In the genomic region with DNA sequence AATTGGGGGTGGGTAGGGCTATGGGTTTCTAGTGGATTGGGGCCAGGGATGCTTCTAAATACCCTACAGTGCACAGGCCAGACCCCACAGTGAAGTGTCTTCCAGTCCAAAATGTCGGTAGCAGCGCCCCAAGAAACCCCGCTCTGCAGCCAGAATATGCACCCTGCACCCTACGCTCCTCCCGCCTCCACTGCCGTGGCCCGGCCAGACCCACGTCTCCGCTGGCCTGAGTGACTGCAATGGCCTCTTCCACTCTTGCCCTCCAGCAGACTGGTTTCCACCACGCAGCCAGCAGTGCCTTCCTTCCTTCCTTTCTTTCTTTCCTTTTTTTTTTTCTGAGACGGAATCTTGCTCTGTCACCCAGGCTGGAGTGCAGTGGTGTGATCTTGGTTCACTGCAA, we compare ENCODE assay signal across 19 cellular contexts.
DNase-seq lines count a peak whose midpoint lies in the region; ATAC-seq, FAIRE-seq and TF ChIP-seq lines count a peak whose summit lies in the region.
"Had no signal": no experiment of that assay in that cellular context is flagged by ENCODE, and none has a peak within 500 bp of the region (broad histone marks: within the 10 kb centered on the region; RNA-seq: fewer than 3 reads in every experiment).

No MANE protein-coding gene starts in this region.

- H2BK15ac ChIP-seq in IMR-90 (ENCODE audit: low read depth, low read length), result no peak overlapping the region

- H2AFZ ChIP-seq in HepG2 (ENCODE audit: low read length), result no peak overlapping the region
- no peak overlapping the region for H2AFZ ChIP-seq in IMR-90 (replicated peaks; ENCODE audit: low read length, poor library complexity)

- BruUV-seq in HepG2 (replicated peaks; lab: Mats Ljungman, UMichigan) (no TSS peak), IMR-90 (replicated peaks; lab: Mats Ljungman, UMichigan) (no TSS peak)

- H3K36me3 ChIP-seq in HepG2 (replicated peaks in 1 of 2; ENCODE audit: control insufficient read depth in 1 of 2, insufficient read depth in 2 of 2, low read length in 2 of 2) (no peaks in the 10 kb centered on the region), right lobe of liver (no peaks in the 10 kb centered on the region), IMR-90 (ENCODE audit: control insufficient read depth, insufficient read depth, low read length) (no peaks in the 10 kb centered on the region), gastrocnemius medialis (no peaks in the 10 kb centered on the region)
- H3K36me3 ChIP-seq: Peyer's patch had no signal

- 0 out of 2 replicates have a peak overlapping the region, but pooled peaks have one; percentile 9 for H2AK5ac ChIP-seq in IMR-90 (ENCODE audit: low read depth, low read length)

- no peak overlapping the region for H3K23ac ChIP-seq in IMR-90 (ENCODE audit: low read depth, low read length)

- H3K56ac ChIP-seq in IMR-90 (ENCODE audit: extremely low read depth, insufficient read depth, low read length), result no peak overlapping the region

- H4K91ac ChIP-seq in IMR-90 (ENCODE audit: insufficient read depth, low read depth, low read length), result no peak overlapping the region

- peaks cover 16 to 72% of the 10 kb centered on the region in 2 experiments for H3K27me3 ChIP-seq in HepG2 (ENCODE audit: control insufficient read depth in 1 of 2, insufficient read depth in 2 of 2, low read length in 2 of 2)
- H3K27me3 ChIP-seq in right lobe of liver, result no peaks in the 10 kb centered on the region
- H3K27me3 ChIP-seq in IMR-90 (ENCODE audit: control insufficient read depth, insufficient read depth, low read length), result peaks cover under 1% of the 10 kb centered on the region; the same call in 1 of the 2 replicates
- no peaks in the 10 kb centered on the region for H3K27me3 ChIP-seq in gastrocnemius medialis
- H3K27me3 ChIP-seq: Peyer's patch had no signal

- H2BK20ac ChIP-seq in IMR-90 (ENCODE audit: low read depth, low read length), result no peak overlapping the region

- H3K14ac ChIP-seq in IMR-90 (replicated peaks; ENCODE audit: low read depth, low read length), result no peak overlapping the region

- no peak overlapping the region for H2BK120ac ChIP-seq in IMR-90 (ENCODE audit: low read depth, low read length)

- in situ Hi-C loops in HepG2 (cut with HindIII; ENCODE audit: extremely low pct_ligation_motif_present, low pct_unique_long_range_greater_than_20kb), result no loop called here
- in situ Hi-C loops in IMR-90 (cut with MboI; ENCODE audit: low sequenced_read_pairs), result no loop called here
- in situ Hi-C loops in gastrocnemius medialis (cut with MboI; ENCODE audit: low sequenced_read_pairs in 4 of 4), result no loop called here

- H3K4me2 ChIP-seq in HepG2 (ENCODE audit: low read depth, low read length) (no peak overlapping the region), IMR-90 (ENCODE audit: low read depth, low read length) (no peak overlapping the region)

- H3K79me2 ChIP-seq in HepG2 (ENCODE audit: insufficient read depth, low read length), result no peaks in the 10 kb centered on the region

- no peak overlapping the region for H3K18ac ChIP-seq in IMR-90 (ENCODE audit: low read depth, low read length)

- CTCF ChIA-PET in HepG2 (lab: Yijun Ruan, JAX; ENCODE audit: low intra/inter-chr PET ratio, low total read pairs) (no interaction called here), IMR-90 (lab: Yijun Ruan, JAX) (no interaction called here)

- peak overlapping the region; percentile 94 for H3K27ac Mint-ChIP-seq in activated T-helper 17 cell treated with anti-CD3 and anti-CD28 coated beads, Interleukin-2, amount 50 U/mL, for 72 hours
- no peak overlapping the region for H3K27ac Mint-ChIP-seq in stimulated activated effector memory CD8-positive, alpha-beta T cell treated with anti-CD3 and anti-CD28 coated beads, Interleukin-12 subunit alpha, Interleukin-12 subunit beta, amount 100 ng/mL, for 72 hours

- intact Hi-C loops in HepG2 (cut with micrococcal nuclease; ENCODE audit: unreplicated experiment), result no loop called here
- intact Hi-C loops in right lobe of liver (cut with DNase I), result no loop called here
- intact Hi-C loops in IMR-90 (cut with micrococcal nuclease), result no loop called here
- intact Hi-C loops in gastrocnemius medialis (cut with DNase I; ENCODE audit: low total_unique reads), result no loop called here

- ATAC-seq in HepG2 (no peak), right lobe of liver (no peak), IMR-90 (ENCODE audit: low read depth) (no peak), gastrocnemius medialis (no peak), GM18870 (IDR thresholded peaks at IDR 0.05; ENCODE audit: unreplicated experiment) (no peak)
- no peak for ATAC-seq in activated T-helper 17 cell treated with anti-CD3 and anti-CD28 coated beads, Interleukin-2, amount 50 U/mL, for 72 hours (replicated peaks)
- no peak for ATAC-seq in stimulated activated effector memory CD8-positive, alpha-beta T cell treated with anti-CD3 and anti-CD28 coated beads, Interleukin-12 subunit alpha, Interleukin-12 subunit beta, amount 100 ng/mL, for 72 hours

- no peak overlapping the region for H4K8ac ChIP-seq in IMR-90 (ENCODE audit: low read depth in 2 of 2, low read length in 2 of 2)

- H3K4me3 Mint-ChIP-seq in activated T-helper 17 cell treated with anti-CD3 and anti-CD28 coated beads, Interleukin-2, amount 50 U/mL, for 72 hours, result peak overlapping the region; percentile 83
- H3K4me3 Mint-ChIP-seq in stimulated activated effector memory CD8-positive, alpha-beta T cell treated with anti-CD3 and anti-CD28 coated beads, Interleukin-12 subunit alpha, Interleukin-12 subunit beta, amount 100 ng/mL, for 72 hours, result peak overlapping the region; percentile 84
- H3K4me3 Mint-ChIP-seq: CD8-positive, alpha-beta T cell had no signal

- H3K4me3 ChIP-seq in HepG2 (replicated peaks in 1 of 3; ENCODE audit: insufficient read depth in 1 of 3, low read depth in 2 of 3, low read length in 3 of 3), result no peak overlapping the region
- H3K4me3 ChIP-seq in right lobe of liver, result no peak overlapping the region
- no peak overlapping the region for H3K4me3 ChIP-seq in IMR-90 (ENCODE audit: insufficient read depth, low read depth, low read length)
- no peak overlapping the region for H3K4me3 ChIP-seq in gastrocnemius medialis
- H3K4me3 ChIP-seq: Peyer's patch had no signal

- no peaks in the 10 kb centered on the region for H3K27me3 Mint-ChIP-seq in activated T-helper 17 cell treated with anti-CD3 and anti-CD28 coated beads, Interleukin-2, amount 50 U/mL, for 72 hours

- no peaks in the 10 kb centered on the region for H4K20me1 ChIP-seq in HepG2 (ENCODE audit: insufficient read depth, low read length)
- H4K20me1 ChIP-seq in IMR-90 (ENCODE audit: insufficient read depth, low read length), result no peaks in the 10 kb centered on the region

- H3K4me1 Mint-ChIP-seq in activated T-helper 17 cell treated with anti-CD3 and anti-CD28 coated beads, Interleukin-2, amount 50 U/mL, for 72 hours, result peaks cover 46% of the 10 kb centered on the region
- peaks cover 77% of the 10 kb centered on the region for H3K4me1 Mint-ChIP-seq in stimulated activated effector memory CD8-positive, alpha-beta T cell treated with anti-CD3 and anti-CD28 coated beads, Interleukin-12 subunit alpha, Interleukin-12 subunit beta, amount 100 ng/mL, for 72 hours

- no peak for FAIRE-seq in HepG2 (lab: Jason Lieb, UNC)
- FAIRE-seq: G401.6 had no signal

- no peak overlapping the region for H4K5ac ChIP-seq in IMR-90 (ENCODE audit: low read depth, low read length)

- POLR2A ChIA-PET in HepG2 (lab: Yijun Ruan, JAX) (interaction anchor here (1.1 kb wide), 1 partner anchor 17 kb away, joined by 4 read pairs; no protein-coding TSS in a partner anchor), IMR-90 (lab: Charles Lee; ENCODE audit: unreplicated experiment) (no interaction called here)

- TF ChIP-seq RAD21 in HepG2 (CRISPR knock-in tag; IDR thresholded peaks at IDR 0.05), result no peak
- TF ChIP-seq RAD21 in IMR-90 (IDR thresholded peaks at IDR 0.05; ENCODE audit: low read length), result no peak

- H3K9ac ChIP-seq in HepG2 (ENCODE audit: insufficient read depth, low read depth, low read length), result no peak overlapping the region
- no peak overlapping the region for H3K9ac ChIP-seq in IMR-90 (ENCODE audit: low read depth, low read length)

- no peak overlapping the region for H2BK5ac ChIP-seq in IMR-90 (ENCODE audit: low read depth, low read length, poor library complexity, severe bottlenecking)

- no peaks in the 10 kb centered on the region for H3K9me3 Mint-ChIP-seq in activated T-helper 17 cell treated with anti-CD3 and anti-CD28 coated beads, Interleukin-2, amount 50 U/mL, for 72 hours
- no peaks in the 10 kb centered on the region for H3K9me3 Mint-ChIP-seq in stimulated activated effector memory CD8-positive, alpha-beta T cell treated with anti-CD3 and anti-CD28 coated beads, Interleukin-12 subunit alpha, Interleukin-12 subunit beta, amount 100 ng/mL, for 72 hours
- H3K9me3 Mint-ChIP-seq: CD8-positive, alpha-beta T cell had no signal

- TF ChIP-seq POLR2A in HepG2 (IDR thresholded peaks at IDR 0.05; ENCODE audit: insufficient read depth in 1 of 2, low read depth in 2 of 2, low read length in 2 of 2) (no peak), right lobe of liver (IDR thresholded peaks at IDR 0.05) (no peak), IMR-90 (IDR thresholded peaks at IDR 0.05; ENCODE audit: low read depth, low read length) (no peak), gastrocnemius medialis (IDR thresholded peaks at IDR 0.05) (no peak)

- peak overlapping the region; percentile 70 for H2AK9ac ChIP-seq in IMR-90 (replicated peaks; ENCODE audit: low read depth, low read length, poor library complexity)

- H3K9me3 ChIP-seq in HepG2 (ENCODE audit: low read length), result no peaks in the 10 kb centered on the region
- no peaks in the 10 kb centered on the region for H3K9me3 ChIP-seq in right lobe of liver
- no peaks in the 10 kb centered on the region for H3K9me3 ChIP-seq in IMR-90 (ENCODE audit: control insufficient read depth, insufficient read depth, low read length)
- no peaks in the 10 kb centered on the region for H3K9me3 ChIP-seq in gastrocnemius medialis
- H3K9me3 ChIP-seq: Peyer's patch had no signal

- dilution Hi-C loops in IMR-90 (cut with HindIII; ENCODE audit: low sequenced_read_pairs, unreplicated experiment), result no loop called here

- H3K27ac ChIP-seq in HepG2 (ENCODE audit: extremely low read length, insufficient read depth, low read length) (no peak overlapping the region), right lobe of liver (no peak overlapping the region), IMR-90 (ENCODE audit: insufficient read depth, low read length) (no peak overlapping the region), gastrocnemius medialis (peak overlapping the region in 1 of 4 donors; percentile 62)
- H3K27ac ChIP-seq: KMS-11 had no signal

- TF ChIP-seq EP300 in HepG2 (IDR thresholded peaks at IDR 0.05; ENCODE audit: low read depth in 2 of 2, low read length in 2 of 2) (no peak), HepG2 (CRISPR knock-in tag; IDR thresholded peaks at IDR 0.05; ENCODE audit: borderline replicate concordance) (no peak)

- WGBS in HepG2 (ENCODE audit: low lambda C conversion rate), result 79% methylated on average over 11 of the region's 11 CpGs
- 90% methylated on average over 3 of the region's 11 CpGs for WGBS in right lobe of liver (ENCODE audit: insufficient coverage, low coverage, low lambda C conversion rate, missing lambda C conversion rate)
- WGBS in IMR-90 (ENCODE audit: extremely low coverage in 2 of 2, insufficient read length in 1 of 2), 2 experiments, result 98% methylated on average over 9 of the region's 11 CpGs; no CpG with 5 or more reads in 1 of the 2 experiments

- TF ChIP-seq CTCF in HepG2 (CRISPR knock-in tag; IDR thresholded peaks at IDR 0.05), result no peak
- TF ChIP-seq CTCF in right lobe of liver (IDR thresholded peaks at IDR 0.05), result no peak
- no peak for TF ChIP-seq CTCF in IMR-90 (conservative IDR thresholded peaks at IDR 0.05; ENCODE audit: low read depth, low read length)
- no peak for TF ChIP-seq CTCF in gastrocnemius medialis (IDR thresholded peaks at IDR 0.05 in 4 of 5, conservative IDR thresholded peaks at IDR 0.05 in 1 of 5)

- peaks cover 5% of the 10 kb centered on the region for H3K36me3 Mint-ChIP-seq in activated T-helper 17 cell treated with anti-CD3 and anti-CD28 coated beads, Interleukin-2, amount 50 U/mL, for 72 hours (ENCODE audit: low read depth)
- H3K36me3 Mint-ChIP-seq in stimulated activated effector memory CD8-positive, alpha-beta T cell treated with anti-CD3 and anti-CD28 coated beads, Interleukin-12 subunit alpha, Interleukin-12 subunit beta, amount 100 ng/mL, for 72 hours, result peaks cover 15% of the 10 kb centered on the region
- H3K36me3 Mint-ChIP-seq: CD8-positive, alpha-beta T cell had no signal

- no peak overlapping the region for H3K4ac ChIP-seq in IMR-90 (ENCODE audit: low read depth, low read length)

- no peaks in the 10 kb centered on the region for H3K79me1 ChIP-seq in IMR-90 (ENCODE audit: low read depth in 1 of 2, low read length in 2 of 2)

- DNase-seq in HepG2 (ENCODE audit: low spot score), result no peak
- DNase-seq in right lobe of liver, result no peak
- no peak for DNase-seq in IMR-90
- DNase-seq in stimulated activated effector memory CD8-positive, alpha-beta T cell treated with anti-CD3 and anti-CD28 coated beads, Interleukin-12 subunit alpha, Interleukin-12 subunit beta, amount 100 ng/mL, for 72 hours (ENCODE audit: low spot score in 2 of 2), result no peak
- no peak for DNase-seq in gastrocnemius medialis
- DNase-seq in NCI-H69 (lab: John Stamatoyannopoulos, UW), result no peak
- DNase-seq: AML-193, DMS79 treated with DMSO at 0.1 percent for 48 hours, NCI-H1436 treated with DMSO at 0.1 percent for 48 hours, NCI-H2081, NCI-H510A, NCI-H82, SHP77 treated with DMSO at 0.1 percent for 48 hours had no signal

- peaks cover 2% of the 10 kb centered on the region; the same call in 1 of the 2 replicates for H3K9me1 ChIP-seq in IMR-90 (ENCODE audit: insufficient read depth, low read length)

- peaks cover 17% of the 10 kb centered on the region for H3K4me1 ChIP-seq in HepG2 (ENCODE audit: insufficient read depth, low read length)
- no peaks in the 10 kb centered on the region for H3K4me1 ChIP-seq in right lobe of liver
- peaks cover 10% of the 10 kb centered on the region for H3K4me1 ChIP-seq in IMR-90 (ENCODE audit: control insufficient read depth, insufficient read depth, low read length)
- peaks cover 36 to 41% of the 10 kb centered on the region in 2 donors for H3K4me1 ChIP-seq in gastrocnemius medialis
